17 cellular contexts compared by ENCODE assay signal in genomic region chr13:54687173-54687572, GRCh38.
DNase-seq lines count a peak whose midpoint lies in the region; ATAC-seq, FAIRE-seq and TF ChIP-seq lines count a peak whose summit lies in the region.
"Had no signal": no experiment of that assay in that cellular context is flagged by ENCODE, and none has a peak within 500 bp of the region (broad histone marks: within the 10 kb centered on the region; RNA-seq: fewer than 3 reads in every experiment).

No MANE protein-coding gene starts in this region.

- ATAC-seq in HepG2 (no peak), PC-3 (no peak; the same call in 1 of the 2 replicates), left lobe of liver (peak; percentile 72)
- ATAC-seq: A549, GM12878 had no signal

- CTCF ChIA-PET in HepG2 (lab: Yijun Ruan, JAX; ENCODE audit: low intra/inter-chr PET ratio, low total read pairs) (no interaction called here), PC-3 (lab: Charles Lee) (no interaction called here)

- intact Hi-C loops in HepG2 (cut with micrococcal nuclease; ENCODE audit: unreplicated experiment) (no loop called here), PC-3 (cut with micrococcal nuclease) (no loop called here)

- H3K4me2 ChIP-seq in HepG2 (ENCODE audit: low read depth, low read length) = no peak overlapping the region
- H3K4me2 ChIP-seq in PC-3 (ENCODE audit: low read length) = no peak overlapping the region
- H3K4me2 ChIP-seq: A549 had no signal

- H3K27ac ChIP-seq in liver (ENCODE audit: low read depth in 1 of 2, low read length in 2 of 2) = no peak overlapping the region
- H3K27ac ChIP-seq in HepG2 (ENCODE audit: extremely low read length, insufficient read depth, low read length) = no peak overlapping the region
- H3K27ac ChIP-seq in PC-3 (ENCODE audit: low read length) = no peak overlapping the region
- H3K27ac ChIP-seq: A549, C4-2B had no signal

- H3K9me3 ChIP-seq in liver (ENCODE audit: control insufficient read depth in 4 of 4, low read length in 3 of 4) (no peaks in the 10 kb centered on the region), HepG2 (ENCODE audit: low read length) (peaks cover 71% of the 10 kb centered on the region), PC-3 (ENCODE audit: low read length) (no peaks in the 10 kb centered on the region)
- H3K9me3 ChIP-seq: A549 had no signal

- H2AFZ ChIP-seq in HepG2 (ENCODE audit: low read length) (no peak overlapping the region), PC-3 (ENCODE audit: low read length) (no peak overlapping the region)

- H3K79me2 ChIP-seq in HepG2 (ENCODE audit: insufficient read depth, low read length) (no peaks in the 10 kb centered on the region), PC-3 (ENCODE audit: low read length) (no peaks in the 10 kb centered on the region)

- H3K4me3 ChIP-seq in liver (ENCODE audit: low read depth in 1 of 3, low read length in 3 of 3) = no peak overlapping the region
- no peak overlapping the region for H3K4me3 ChIP-seq in HepG2 (replicated peaks in 1 of 3; ENCODE audit: insufficient read depth in 1 of 3, low read depth in 2 of 3, low read length in 3 of 3)
- no peak overlapping the region for H3K4me3 ChIP-seq in PC-3 (ENCODE audit: low read length)
- H3K4me3 ChIP-seq: A549, GM12878 had no signal

- H3K4me1 ChIP-seq in liver (ENCODE audit: control insufficient read depth in 4 of 4, insufficient read depth in 4 of 4, low read length in 3 of 4) (no peaks in the 10 kb centered on the region), HepG2 (ENCODE audit: insufficient read depth, low read length) (no peaks in the 10 kb centered on the region), PC-3 (ENCODE audit: insufficient read depth, low read length) (no peaks in the 10 kb centered on the region)
- H3K4me1 ChIP-seq: A549, Caco-2 had no signal

- no peak for TF ChIP-seq EP300 in HepG2 (IDR thresholded peaks at IDR 0.05; ENCODE audit: low read depth in 2 of 2, low read length in 2 of 2)
- TF ChIP-seq EP300 in HepG2 (CRISPR knock-in tag; IDR thresholded peaks at IDR 0.05; ENCODE audit: borderline replicate concordance) = no peak

- no TSS peak for BruUV-seq in HepG2 (replicated peaks; lab: Mats Ljungman, UMichigan)
- BruUV-seq in PC-3 (replicated peaks; lab: Mats Ljungman, UMichigan) = no TSS peak

- in situ Hi-C loops in HepG2 (cut with HindIII; ENCODE audit: extremely low pct_ligation_motif_present, low pct_unique_long_range_greater_than_20kb) = no loop called here

- H4K20me1 ChIP-seq in HepG2 (ENCODE audit: insufficient read depth, low read length) (no peaks in the 10 kb centered on the region), PC-3 (ENCODE audit: low read length) (no peaks in the 10 kb centered on the region)

- no peaks in the 10 kb centered on the region for H3F3A ChIP-seq in PC-3 (ENCODE audit: low read length, unreplicated experiment)

- H3K36me3 ChIP-seq in liver (ENCODE audit: control insufficient read depth in 4 of 4, insufficient read depth in 3 of 4, low read depth in 1 of 4, low read length in 3 of 4) (no peaks in the 10 kb centered on the region), HepG2 (replicated peaks in 1 of 2; ENCODE audit: control insufficient read depth in 1 of 2, insufficient read depth in 2 of 2, low read length in 2 of 2) (no peaks in the 10 kb centered on the region), PC-3 (ENCODE audit: low read depth, low read length) (no peaks in the 10 kb centered on the region)

- 25% methylated on average over 1 of the region's 1 CpG for WGBS in liver
- 0% methylated on average over 1 of the region's 1 CpG for WGBS in HepG2 (ENCODE audit: low lambda C conversion rate)

- no peaks in the 10 kb centered on the region for H3K27me3 ChIP-seq in liver (ENCODE audit: control insufficient read depth in 4 of 4, insufficient read depth in 4 of 4, low read length in 3 of 4)
- H3K27me3 ChIP-seq in HepG2 (ENCODE audit: control insufficient read depth in 1 of 2, insufficient read depth in 2 of 2, low read length in 2 of 2) = no peaks in the 10 kb centered on the region
- H3K27me3 ChIP-seq in PC-3 (ENCODE audit: low read length) = no peaks in the 10 kb centered on the region

- H3K9me2 ChIP-seq in PC-3 (replicated peaks; ENCODE audit: low read length) = no peaks in the 10 kb centered on the region

- POLR2A ChIA-PET in HepG2 (lab: Yijun Ruan, JAX) (no interaction called here), PC-3 (lab: Charles Lee; ENCODE audit: unreplicated experiment) (interaction anchor here (0.6 kb wide), 1 partner anchor 484 kb away, joined by 4 read pairs; no protein-coding TSS in a partner anchor)

- no peak for DNase-seq in HepG2 (ENCODE audit: low spot score)
- peak; percentile 30 for DNase-seq in PC-3
- no peak for DNase-seq in left lobe of liver (ENCODE audit: low spot score)
- DNase-seq in dedifferentiated amniotic fluid mesenchymal stem cell (ENCODE audit: extremely low spot score) = no peak
- no peak for DNase-seq in A172 (ENCODE audit: low spot score)
- DNase-seq: AML-193; Caco-2; CD4-positive, alpha-beta T cell; DMS79 treated with DMSO at 0.1 percent for 48 hours; GF-D8; H9 had no signal

- TF ChIP-seq CTCF in liver (IDR thresholded peaks at IDR 0.05; ENCODE audit: low read depth, low read length, missing input control) (no peak), HepG2 (CRISPR knock-in tag; IDR thresholded peaks at IDR 0.05) (no peak), PC-3 (conservative IDR thresholded peaks at IDR 0.05; ENCODE audit: low read depth, low read length) (no peak)

- H3K9ac ChIP-seq in liver (ENCODE audit: low read depth in 1 of 2, low read length in 2 of 2) = no peak overlapping the region
- H3K9ac ChIP-seq in HepG2 (ENCODE audit: insufficient read depth, low read depth, low read length) = no peak overlapping the region
- no peak overlapping the region for H3K9ac ChIP-seq in PC-3 (ENCODE audit: low read length)

- TF ChIP-seq POLR2A in HepG2 (IDR thresholded peaks at IDR 0.05; ENCODE audit: insufficient read depth in 1 of 2, low read depth in 2 of 2, low read length in 2 of 2) = no peak

- no peak for FAIRE-seq in HepG2 (lab: Jason Lieb, UNC)
- FAIRE-seq: A549, D721Med, GM12878, H1 had no signal

- TF ChIP-seq RAD21 in liver (IDR thresholded peaks at IDR 0.05) (peak in 1 of 2 donors; percentile 12), HepG2 (CRISPR knock-in tag; IDR thresholded peaks at IDR 0.05) (no peak)

TF ChIP-seq in liver, 16 proteins besides CTCF, POLR2A, EP300 and RAD21 (continues in another document):
- TF ChIP-seq FOXA1 (IDR thresholded peaks at IDR 0.05) = no peak
- TF ChIP-seq, protein P1, sequence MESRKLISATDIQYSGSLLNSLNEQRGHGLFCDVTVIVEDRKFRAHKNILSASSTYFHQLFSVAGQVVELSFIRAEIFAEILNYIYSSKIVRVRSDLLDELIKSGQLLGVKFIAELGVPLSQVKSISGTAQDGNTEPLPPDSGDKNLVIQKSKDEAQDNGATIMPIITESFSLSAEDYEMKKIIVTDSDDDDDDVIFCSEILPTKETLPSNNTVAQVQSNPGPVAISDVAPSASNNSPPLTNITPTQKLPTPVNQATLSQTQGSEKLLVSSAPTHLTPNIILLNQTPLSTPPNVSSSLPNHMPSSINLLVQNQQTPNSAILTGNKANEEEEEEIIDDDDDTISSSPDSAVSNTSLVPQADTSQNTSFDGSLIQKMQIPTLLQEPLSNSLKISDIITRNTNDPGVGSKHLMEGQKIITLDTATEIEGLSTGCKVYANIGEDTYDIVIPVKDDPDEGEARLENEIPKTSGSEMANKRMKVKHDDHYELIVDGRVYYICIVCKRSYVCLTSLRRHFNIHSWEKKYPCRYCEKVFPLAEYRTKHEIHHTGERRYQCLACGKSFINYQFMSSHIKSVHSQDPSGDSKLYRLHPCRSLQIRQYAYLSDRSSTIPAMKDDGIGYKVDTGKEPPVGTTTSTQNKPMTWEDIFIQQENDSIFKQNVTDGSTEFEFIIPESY (IDR thresholded peaks at IDR 0.05) = peak; percentile 16

TF ChIP-seq in HepG2, 621 proteins besides CTCF, POLR2A, EP300 and RAD21 (continues in another document):
- TF ChIP-seq ZFP91 (CRISPR knock-in tag; IDR thresholded peaks at IDR 0.05; ENCODE audit: borderline replicate concordance) (no peak), THAP9 (CRISPR knock-in tag; IDR thresholded peaks at IDR 0.05; ENCODE audit: borderline replicate concordance) (no peak), NCOA5 (CRISPR knock-in tag; IDR thresholded peaks at IDR 0.05) (no peak)
